19 cellular contexts compared by ENCODE assay signal in genomic region chr19:7865262-7865911, GRCh38. TPM values are rescaled to one million over a fixed set of nuclear protein-coding genes. Genes with fewer than 3 reads are reported as not detected.
A peak's percentile ranks its signal among the peaks of the same experiment; 100 is the strongest.
DNase-seq lines count a peak whose midpoint lies in the region; ATAC-seq, FAIRE-seq and TF ChIP-seq lines count a peak whose summit lies in the region.
"Had no signal": no experiment of that assay in that cellular context is flagged by ENCODE, and none has a peak within 500 bp of the region (broad histone marks: within the 10 kb centered on the region; RNA-seq: fewer than 3 reads in every experiment).

No MANE protein-coding gene starts in this region.

- TF ChIP-seq CTCF in natural killer cell (IDR thresholded peaks at IDR 0.05) (no peak), MM.1S (IDR thresholded peaks at IDR 0.05; ENCODE audit: low read length) (peak; percentile 20)

- DNase-seq in natural killer cell: no peak
- no peak for DNase-seq in natural killer cell treated with Interleukin-12 subunit alpha and Interleukin-12 subunit beta and Interleukin-15 and Interleukin-18, amount 100 ng/mL, for 72 hours (ENCODE audit: low spot score)
- DNase-seq in MM.1S: peak; percentile 29
- no peak for DNase-seq in central memory CD8-positive, alpha-beta T cell (ENCODE audit: low spot score in 2 of 2)
- DNase-seq in HTR-8/SVneo (ENCODE audit: insufficient read length, low spot score): no peak
- DNase-seq in amniotic stem cell (lab: John Stamatoyannopoulos, UW): no peak
- DNase-seq in SIG-M5 (lab: John Stamatoyannopoulos, UW): no peak
- DNase-seq: activated CD4-positive, alpha-beta T cell treated with anti-CD3 and anti-CD28 coated beads for 4 hours; dermis blood vessel endothelial cell; EL; GM23248; NCI-H2081; substantia nigra had no signal

- no peaks in the 10 kb centered on the region for H3K9me3 ChIP-seq in MM.1S (replicated peaks; ENCODE audit: insufficient read depth, low read length)
- H3K9me3 ChIP-seq: esophagus muscularis mucosa, right atrium auricular region had no signal

- peak overlapping the region; percentile 24; the same call in 1 of the 2 replicates for H3K9ac ChIP-seq in MM.1S (ENCODE audit: low read length)
- H3K9ac ChIP-seq: GM23248 had no signal

- intact Hi-C loops in natural killer cell (cut with micrococcal nuclease): no loop called here

- H3K36me3 ChIP-seq in MM.1S (replicated peaks; ENCODE audit: insufficient read depth, low read length): no peaks in the 10 kb centered on the region
- H3K36me3 ChIP-seq: right atrium auricular region had no signal

- H3K4me3 Mint-ChIP-seq in natural killer cell: peak overlapping the region; percentile 50
- H3K4me3 Mint-ChIP-seq in natural killer cell treated with Interleukin-12 subunit alpha and Interleukin-12 subunit beta and Interleukin-15 and Interleukin-18, amount 100 ng/mL, for 72 hours: no peak overlapping the region
- peak overlapping the region; percentile 12 for H3K4me3 Mint-ChIP-seq in central memory CD8-positive, alpha-beta T cell
- H3K4me3 Mint-ChIP-seq: activated T-helper 1 cell treated with anti-CD3 and anti-CD28 coated beads, Interleukin-12 subunit alpha, Interleukin-12 subunit beta, Interleukin-2, Interleukin-4 antibody, amounts not matched to agents 30 ng/mL and 10 ng/mL and 1 ng/mL, durations not matched to agents 14 hours and 24 hours and 36 hours; memory B cell had no signal

- peak overlapping the region; percentile 51 for H3K4me3 ChIP-seq in MM.1S (ENCODE audit: low read length)
- H3K4me3 ChIP-seq: esophagus muscularis mucosa, GM23248, right atrium auricular region had no signal

- H3K79me2 ChIP-seq in MM.1S (ENCODE audit: low read length): no peaks in the 10 kb centered on the region

- H3K4me2 ChIP-seq in MM.1S (ENCODE audit: low read depth, low read length): peak overlapping the region; percentile 68

- H3K27me3 ChIP-seq in MM.1S (replicated peaks; ENCODE audit: insufficient read depth, low read length): peaks cover 14% of the 10 kb centered on the region
- H3K27me3 ChIP-seq: right atrium auricular region had no signal

- H4K20me1 ChIP-seq in MM.1S (ENCODE audit: insufficient read depth, low read length): no peaks in the 10 kb centered on the region

- peaks cover 9 to 21% of the 10 kb centered on the region in 2 donors for H3K27me3 Mint-ChIP-seq in natural killer cell (ENCODE audit: low read depth in 2 of 2)
- peaks cover 0 to 5% of the 10 kb centered on the region in 2 donors for H3K27me3 Mint-ChIP-seq in natural killer cell treated with Interleukin-12 subunit alpha and Interleukin-12 subunit beta and Interleukin-15 and Interleukin-18, amount 100 ng/mL, for 72 hours
- peaks cover 32% of the 10 kb centered on the region for H3K27me3 Mint-ChIP-seq in central memory CD8-positive, alpha-beta T cell

- peaks cover 0 to 19% of the 10 kb centered on the region in 2 donors for H3K4me1 Mint-ChIP-seq in natural killer cell
- H3K4me1 Mint-ChIP-seq in natural killer cell treated with Interleukin-12 subunit alpha and Interleukin-12 subunit beta and Interleukin-15 and Interleukin-18, amount 100 ng/mL, for 72 hours (ENCODE audit: low read depth in 2 of 2): peaks cover 0 to 8% of the 10 kb centered on the region in 2 donors
- H3K4me1 Mint-ChIP-seq in central memory CD8-positive, alpha-beta T cell: peaks cover 18% of the 10 kb centered on the region

- no peak for ATAC-seq in natural killer cell
- no peak for ATAC-seq in natural killer cell treated with Interleukin-12 subunit alpha and Interleukin-12 subunit beta and Interleukin-15 and Interleukin-18, amount 100 ng/mL, for 72 hours
- no peak for ATAC-seq in central memory CD8-positive, alpha-beta T cell (replicated peaks; ENCODE audit: extremely low read depth, poor library complexity, severe bottlenecking)

- no peak overlapping the region for H3K27ac Mint-ChIP-seq in natural killer cell
- H3K27ac Mint-ChIP-seq in natural killer cell treated with Interleukin-12 subunit alpha and Interleukin-12 subunit beta and Interleukin-15 and Interleukin-18, amount 100 ng/mL, for 72 hours: peak overlapping the region in 1 of 2 donors; percentile 68
- H3K27ac Mint-ChIP-seq in central memory CD8-positive, alpha-beta T cell (ENCODE audit: low read depth): peak overlapping the region; percentile 16
- H3K27ac Mint-ChIP-seq: activated T-helper 1 cell treated with anti-CD3 and anti-CD28 coated beads, Interleukin-12 subunit alpha, Interleukin-12 subunit beta, Interleukin-2, Interleukin-4 antibody, amounts not matched to agents 30 ng/mL and 10 ng/mL and 1 ng/mL, durations not matched to agents 14 hours and 24 hours and 36 hours; memory B cell had no signal

- peak overlapping the region; percentile 37 for H2AFZ ChIP-seq in MM.1S (ENCODE audit: low read length)
- H2AFZ ChIP-seq: GM23248 had no signal

- H3K4me1 ChIP-seq in MM.1S (ENCODE audit: low read length): peaks cover 10% of the 10 kb centered on the region

- H3K9me3 Mint-ChIP-seq in natural killer cell: no peaks in the 10 kb centered on the region
- H3K9me3 Mint-ChIP-seq in natural killer cell treated with Interleukin-12 subunit alpha and Interleukin-12 subunit beta and Interleukin-15 and Interleukin-18, amount 100 ng/mL, for 72 hours: no peaks in the 10 kb centered on the region
- no peaks in the 10 kb centered on the region for H3K9me3 Mint-ChIP-seq in central memory CD8-positive, alpha-beta T cell
- H3K9me3 Mint-ChIP-seq: activated T-helper 1 cell treated with anti-CD3 and anti-CD28 coated beads, Interleukin-12 subunit alpha, Interleukin-12 subunit beta, Interleukin-2, Interleukin-4 antibody, amounts not matched to agents 30 ng/mL and 10 ng/mL and 1 ng/mL, durations not matched to agents 14 hours and 24 hours and 36 hours had no signal

- FAIRE-seq in HTR-8/SVneo (lab: Jason Lieb, UNC): no peak

- no peaks in the 10 kb centered on the region for H3K9me2 ChIP-seq in MM.1S (replicated peaks; ENCODE audit: insufficient read depth, low read length)

- no peaks in the 10 kb centered on the region for H3F3A ChIP-seq in MM.1S (ENCODE audit: insufficient read depth, low read length)

- no peaks in the 10 kb centered on the region for H3K36me3 Mint-ChIP-seq in natural killer cell
- H3K36me3 Mint-ChIP-seq in natural killer cell treated with Interleukin-12 subunit alpha and Interleukin-12 subunit beta and Interleukin-15 and Interleukin-18, amount 100 ng/mL, for 72 hours: no peaks in the 10 kb centered on the region
- peaks cover 5% of the 10 kb centered on the region for H3K36me3 Mint-ChIP-seq in central memory CD8-positive, alpha-beta T cell (ENCODE audit: insufficient read depth)

- H3K27ac ChIP-seq in MM.1S (ENCODE audit: low read length): no peak overlapping the region
- H3K27ac ChIP-seq: C4-2B, esophagus muscularis mucosa, GM23248, right atrium auricular region had no signal

RNA-seq across cellular contexts. Expression of gene PRR36, which starts 8.8 kb away (rescaled TPM):
- total RNA-seq in natural killer cell: under 1 TPM; 0.11 to 0.13 (median 0.12) TPM
- not detected for total RNA-seq in natural killer cell treated with Interleukin-12 subunit alpha and Interleukin-12 subunit beta and Interleukin-15 and Interleukin-18, amount 100 ng/mL, for 72 hours
- total RNA-seq: dermis blood vessel endothelial cell, GM23248, right atrium auricular region had no signal

RNA-seq across cellular contexts. Expression of gene LRRC8E, which starts 22.9 kb away (rescaled TPM):
- not detected for total RNA-seq in natural killer cell
- total RNA-seq in natural killer cell treated with Interleukin-12 subunit alpha and Interleukin-12 subunit beta and Interleukin-15 and Interleukin-18, amount 100 ng/mL, for 72 hours: not detected
- total RNA-seq: activated T-helper 1 cell treated with anti-CD3 and anti-CD28 coated beads, Interleukin-12 subunit alpha, Interleukin-12 subunit beta, Interleukin-2, Interleukin-4 antibody, amounts not matched to agents 30 ng/mL and 10 ng/mL and 1 ng/mL, durations not matched to agents 14 hours and 24 hours and 36 hours; T-helper 2 cell treated with Interferon-gamma antibody and Interleukin-4, amounts not matched to agents 100 ng/mL and 5 ng/mL, for 36 hours had no signal

RNA-seq across cellular contexts. Expression of gene EVI5L, which starts 35.4 kb away (rescaled TPM):
- total RNA-seq in natural killer cell: 10 to 100 TPM in 2 of 3 donors, 1 to 10 TPM in 1; 9.6 to 13.5 (median 11.3) TPM
- total RNA-seq in natural killer cell treated with Interleukin-12 subunit alpha and Interleukin-12 subunit beta and Interleukin-15 and Interleukin-18, amount 100 ng/mL, for 72 hours: 10 to 100 TPM in 1 of 2 donors, 1 to 10 TPM in 1; 7.8 to 11.5 TPM

RNA-seq across cellular contexts. Expression of gene MAP2K7, which starts 38.3 kb away (rescaled TPM):
- total RNA-seq in natural killer cell: 100 to 1,000 TPM; 131 to 218 (median 159) TPM
- 10 to 100 TPM; 45.2 to 47.1 TPM for total RNA-seq in natural killer cell treated with Interleukin-12 subunit alpha and Interleukin-12 subunit beta and Interleukin-15 and Interleukin-18, amount 100 ng/mL, for 72 hours

RNA-seq across cellular contexts. Expression of gene TGFBR3L, which starts 49.2 kb away (rescaled TPM):
- 1 to 10 TPM; 3.5 to 4.6 (median 4.4) TPM for total RNA-seq in natural killer cell
- total RNA-seq in natural killer cell treated with Interleukin-12 subunit alpha and Interleukin-12 subunit beta and Interleukin-15 and Interleukin-18, amount 100 ng/mL, for 72 hours: 1 to 10 TPM; 4.7 to 5.6 TPM
- total RNA-seq: dermis blood vessel endothelial cell had no signal
